10 cellular contexts compared by ENCODE assay signal in genomic region chr19:35931874-35932202, GRCh38. TPM values are rescaled to one million over a fixed set of nuclear protein-coding genes. Genes with fewer than 3 reads are reported as not detected.
DNase-seq lines count a peak whose midpoint lies in the region; ATAC-seq and TF ChIP-seq lines count a peak whose summit lies in the region.
"Had no signal": no experiment of that assay in that cellular context is flagged by ENCODE, and none has a peak within 500 bp of the region (broad histone marks: within the 10 kb centered on the region; RNA-seq: fewer than 3 reads in every experiment).

No MANE protein-coding gene starts in this region.

- ATAC-seq in activated T-cell treated with anti-CD3 and anti-CD28 coated beads, Interleukin-2, amount 50 U/mL, for 72 hours (replicated peaks in 1 of 2): peak; percentile 9 to 18
- peak; percentile 2 for ATAC-seq in stimulated activated effector memory CD8-positive, alpha-beta T cell treated with anti-CD3 and anti-CD28 coated beads, Interleukin-12 subunit alpha, Interleukin-12 subunit beta, amount 100 ng/mL, for 72 hours

- no peak overlapping the region for H2AFZ ChIP-seq in OCI-LY1 (ENCODE audit: low read length)

- no peak overlapping the region for H3K27ac Mint-ChIP-seq in activated T-cell treated with anti-CD3 and anti-CD28 coated beads, Interleukin-2, amount 50 U/mL, for 72 hours
- no peak overlapping the region for H3K27ac Mint-ChIP-seq in endodermal cell
- H3K27ac Mint-ChIP-seq in stimulated activated effector memory CD8-positive, alpha-beta T cell treated with anti-CD3 and anti-CD28 coated beads, Interleukin-12 subunit alpha, Interleukin-12 subunit beta, amount 100 ng/mL, for 72 hours: no peak overlapping the region

- H3K4me1 Mint-ChIP-seq in activated T-cell treated with anti-CD3 and anti-CD28 coated beads, Interleukin-2, amount 50 U/mL, for 72 hours (ENCODE audit: low read depth): peaks cover 32% of the 10 kb centered on the region
- peaks cover 10% of the 10 kb centered on the region for H3K4me1 Mint-ChIP-seq in endodermal cell
- H3K4me1 Mint-ChIP-seq in stimulated activated effector memory CD8-positive, alpha-beta T cell treated with anti-CD3 and anti-CD28 coated beads, Interleukin-12 subunit alpha, Interleukin-12 subunit beta, amount 100 ng/mL, for 72 hours: peaks cover 43% of the 10 kb centered on the region

- H3K79me2 ChIP-seq in OCI-LY1 (ENCODE audit: insufficient read depth, low read length): no peaks in the 10 kb centered on the region

- no peaks in the 10 kb centered on the region for H3K9me2 ChIP-seq in OCI-LY1 (ENCODE audit: low read depth, low read length)

- DNase-seq in activated T-cell treated with anti-CD3 and anti-CD28 coated beads, Interleukin-2, amount 50 U/mL, for 72 hours: no peak
- no peak for DNase-seq in activated T-cell treated with anti-CD3 and anti-CD28 coated beads, Interleukin-2, amount 50 U/mL, for 1 hour
- DNase-seq in endodermal cell (no peak), putamen (ENCODE audit: low spot score) (no peak), tibial artery (no peak), cerebellar cortex (ENCODE audit: low spot score) (no peak)
- no peak for DNase-seq in stimulated activated effector memory CD8-positive, alpha-beta T cell treated with anti-CD3 and anti-CD28 coated beads, Interleukin-12 subunit alpha, Interleukin-12 subunit beta, amount 100 ng/mL, for 72 hours (ENCODE audit: low spot score in 2 of 2)

- H3K27me3 ChIP-seq in OCI-LY1 (ENCODE audit: insufficient read depth, low read length) (peaks cover 4% of the 10 kb centered on the region; the same call in 1 of the 2 replicates), endodermal cell (ENCODE audit: control insufficient read depth, insufficient read depth, low read length, poor library complexity, severe bottlenecking) (no peaks in the 10 kb centered on the region), tibial artery (no peaks in the 10 kb centered on the region)
- H3K27me3 ChIP-seq: uterus had no signal

- H3K9ac ChIP-seq in OCI-LY1 (ENCODE audit: low read length) (no peak overlapping the region), endodermal cell (ENCODE audit: extremely low read depth, low read length, poor library complexity, severe bottlenecking) (no peak overlapping the region)

- no peak overlapping the region for H3K27ac ChIP-seq in OCI-LY1 (ENCODE audit: low read depth, low read length, poor library complexity, severe bottlenecking)
- no peak overlapping the region for H3K27ac ChIP-seq in endodermal cell (ENCODE audit: low read depth, low read length)
- H3K27ac ChIP-seq in tibial artery: no peak overlapping the region

- H3K4me3 Mint-ChIP-seq in activated T-cell treated with anti-CD3 and anti-CD28 coated beads, Interleukin-2, amount 50 U/mL, for 72 hours: peak overlapping the region; percentile 71 to 92
- no peak overlapping the region for H3K4me3 Mint-ChIP-seq in endodermal cell
- peak overlapping the region; percentile 58 for H3K4me3 Mint-ChIP-seq in stimulated activated effector memory CD8-positive, alpha-beta T cell treated with anti-CD3 and anti-CD28 coated beads, Interleukin-12 subunit alpha, Interleukin-12 subunit beta, amount 100 ng/mL, for 72 hours

- no peaks in the 10 kb centered on the region for H3F3A ChIP-seq in OCI-LY1 (ENCODE audit: insufficient read depth, low read length)

- H3K4me1 ChIP-seq in OCI-LY1 (ENCODE audit: insufficient read depth, low read length, severe bottlenecking): peaks cover 27% of the 10 kb centered on the region
- no peaks in the 10 kb centered on the region for H3K4me1 ChIP-seq in endodermal cell (ENCODE audit: control insufficient read depth, insufficient read depth, low read length)
- peaks cover 0 to 26% (median 19%) of the 10 kb centered on the region in 4 donors for H3K4me1 ChIP-seq in tibial artery

- H3K4me3 ChIP-seq in OCI-LY1 (ENCODE audit: low read depth, low read length, poor library complexity, severe bottlenecking) (no peak overlapping the region), endodermal cell (ENCODE audit: low read length) (no peak overlapping the region), tibial artery (no peak overlapping the region)

- no peaks in the 10 kb centered on the region for H4K20me1 ChIP-seq in OCI-LY1 (ENCODE audit: insufficient read depth, low read length)

- TF ChIP-seq CTCF in OCI-LY1 (IDR thresholded peaks at IDR 0.05; ENCODE audit: low read length) (no peak; the same call in 1 of the 2 replicates), endodermal cell (conservative IDR thresholded peaks at IDR 0.05) (peak; percentile 7), tibial artery (IDR thresholded peaks at IDR 0.05) (no peak)

- peaks cover 0 to 1% of the 10 kb centered on the region in 2 donors for H3K9me3 Mint-ChIP-seq in activated T-cell treated with anti-CD3 and anti-CD28 coated beads, Interleukin-2, amount 50 U/mL, for 72 hours
- H3K9me3 Mint-ChIP-seq in endodermal cell: no peaks in the 10 kb centered on the region
- no peaks in the 10 kb centered on the region for H3K9me3 Mint-ChIP-seq in stimulated activated effector memory CD8-positive, alpha-beta T cell treated with anti-CD3 and anti-CD28 coated beads, Interleukin-12 subunit alpha, Interleukin-12 subunit beta, amount 100 ng/mL, for 72 hours

- intact Hi-C loops in tibial artery (cut with DNase I; ENCODE audit: low total_unique reads): no loop called here

- no peaks in the 10 kb centered on the region for H3K27me3 Mint-ChIP-seq in activated T-cell treated with anti-CD3 and anti-CD28 coated beads, Interleukin-2, amount 50 U/mL, for 72 hours (ENCODE audit: low read depth)
- no peaks in the 10 kb centered on the region for H3K27me3 Mint-ChIP-seq in endodermal cell (ENCODE audit: insufficient read depth)

- no peaks in the 10 kb centered on the region for H3K36me3 Mint-ChIP-seq in activated T-cell treated with anti-CD3 and anti-CD28 coated beads, Interleukin-2, amount 50 U/mL, for 72 hours (ENCODE audit: insufficient read depth in 2 of 2)
- no peaks in the 10 kb centered on the region for H3K36me3 Mint-ChIP-seq in endodermal cell (ENCODE audit: low read depth)
- no peaks in the 10 kb centered on the region for H3K36me3 Mint-ChIP-seq in stimulated activated effector memory CD8-positive, alpha-beta T cell treated with anti-CD3 and anti-CD28 coated beads, Interleukin-12 subunit alpha, Interleukin-12 subunit beta, amount 100 ng/mL, for 72 hours

- H3K9me3 ChIP-seq in OCI-LY1 (ENCODE audit: low read length) (no peaks in the 10 kb centered on the region), endodermal cell (ENCODE audit: control insufficient read depth, low read length) (no peaks in the 10 kb centered on the region), tibial artery (no peaks in the 10 kb centered on the region)
- H3K9me3 ChIP-seq: MG63, uterus had no signal

- H3K36me3 ChIP-seq in OCI-LY1 (ENCODE audit: insufficient read depth, low read length) (no peaks in the 10 kb centered on the region), endodermal cell (ENCODE audit: control insufficient read depth, insufficient read depth, low read length) (no peaks in the 10 kb centered on the region), tibial artery (no peaks in the 10 kb centered on the region)
- H3K36me3 ChIP-seq: MG63, uterus had no signal

- 5 to 13% methylated on average over 9 of the region's 9 CpGs for WGBS in endodermal cell (ENCODE audit: insufficient coverage in 1 of 2, insufficient read length in 1 of 2), 2 experiments

- peak overlapping the region; percentile 22; the same call in 1 of the 2 replicates for H3K4me2 ChIP-seq in OCI-LY1 (ENCODE audit: low read length)

RNA-seq across cellular contexts. Expression of gene LRFN3, which starts 4.3 kb away (rescaled TPM):
- 1 to 10 TPM; 6.4 to 8.5 TPM for total RNA-seq in activated T-cell treated with anti-CD3 and anti-CD28 coated beads, Interleukin-2, amount 50 U/mL, for 72 hours
- 10 to 100 TPM; 18.7 to 24.3 TPM for total RNA-seq in endodermal cell
- polyA plus RNA-seq in endodermal cell (2013, experiment 1 of 2): 29.1 TPM
- 28.9 TPM for polyA plus RNA-seq in endodermal cell (2013, experiment 2 of 2)

RNA-seq across cellular contexts. Expression of gene TYROBP, which starts 23.7 kb away (rescaled TPM):
- 1 to 10 TPM in 1 of 2 donors, not detected in 1; 1.3 TPM for total RNA-seq in activated T-cell treated with anti-CD3 and anti-CD28 coated beads, Interleukin-2, amount 50 U/mL, for 72 hours
- not detected for total RNA-seq in endodermal cell
- polyA plus RNA-seq in endodermal cell (2013, experiment 1 of 2): 0.64 TPM
- not detected for polyA plus RNA-seq in endodermal cell (2013, experiment 2 of 2)

RNA-seq across cellular contexts. Expression of gene HCST, which starts 29.5 kb away (rescaled TPM):
- total RNA-seq in activated T-cell treated with anti-CD3 and anti-CD28 coated beads, Interleukin-2, amount 50 U/mL, for 72 hours: 10 to 100 TPM; 56.1 to 71.9 TPM
- 1 to 10 TPM; 1.3 to 1.5 TPM for total RNA-seq in endodermal cell
- polyA plus RNA-seq in endodermal cell (2013, experiment 1 of 2): not detected
- not detected for polyA plus RNA-seq in endodermal cell (2013, experiment 2 of 2)

RNA-seq across cellular contexts. Expression of gene NFKBID, which starts 31.5 kb away (rescaled TPM):
- 10 to 100 TPM; 51.5 to 63.1 TPM for total RNA-seq in activated T-cell treated with anti-CD3 and anti-CD28 coated beads, Interleukin-2, amount 50 U/mL, for 72 hours
- total RNA-seq in endodermal cell: 10 to 100 TPM; 20.8 to 24.4 TPM
- polyA plus RNA-seq in endodermal cell (2013, experiment 1 of 2): 7.1 TPM
- 5.4 TPM for polyA plus RNA-seq in endodermal cell (2013, experiment 2 of 2)

Comparison
In these comparisons a context has a peak if more than half of its experiments do, and no peak if none do; other contexts are left out.
1. RNA of gene HCST, which starts 29.5 kb away (total RNA-seq): 56.1 to 71.9 TPM in activated T-cell treated with anti-CD3 and anti-CD28 coated beads, Interleukin-2, amount 50 U/mL, for 72 hours; 1.3 to 1.5 TPM in endodermal cell; every median in the first group is over 10 times any median in the second.